Comparison of ENCODE assay signal across 8 cellular contexts in the genomic region with DNA sequence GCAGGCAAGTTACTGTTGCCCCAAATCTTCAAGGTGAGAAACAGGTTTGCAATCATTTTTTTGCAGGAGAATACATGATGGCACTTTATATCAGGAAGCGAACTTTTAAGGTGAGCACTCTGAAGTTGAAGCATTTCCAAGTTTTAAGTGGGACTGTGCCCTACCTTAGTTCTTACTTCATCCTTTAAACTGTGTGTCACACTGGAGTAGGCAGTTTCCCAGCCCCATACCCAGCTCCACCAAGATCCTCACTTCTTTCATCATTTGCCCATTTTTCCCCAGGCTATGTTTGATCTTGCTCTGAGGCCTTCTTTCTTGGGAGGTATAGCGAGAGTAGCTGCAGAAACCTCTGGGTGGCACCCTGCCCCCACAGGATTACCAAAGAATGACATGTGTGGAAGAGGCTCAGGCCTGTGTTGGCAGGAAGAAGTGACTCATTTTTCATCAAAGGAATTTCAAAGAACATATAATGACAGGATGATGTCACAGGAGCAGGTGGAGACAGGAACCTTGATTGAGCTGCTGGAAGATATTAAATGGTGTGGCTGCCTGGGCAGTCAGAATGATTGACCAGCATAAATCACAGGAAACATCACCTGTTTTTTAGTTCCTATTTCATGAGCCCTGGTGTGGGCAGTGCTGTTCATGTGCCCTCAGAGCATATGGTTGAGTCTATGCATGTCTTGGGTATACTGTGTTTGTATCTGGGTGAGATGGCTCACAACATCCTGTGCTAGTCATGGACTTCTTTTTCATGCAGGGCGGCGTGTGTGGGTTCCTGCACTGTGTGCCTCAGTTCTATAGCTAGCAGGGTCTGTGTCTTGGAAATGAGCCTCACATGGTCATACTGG. TPM values are rescaled to one million over a fixed set of nuclear protein-coding genes. Genes with fewer than 3 reads are reported as not detected.
A peak's percentile ranks its signal among the peaks of the same experiment; 100 is the strongest.
DNase-seq lines count a peak whose midpoint lies in the region; ATAC-seq lines count a peak whose summit lies in the region.

No MANE protein-coding gene starts in this region.

- H3K4me3 ChIP-seq in MG63, result no peak overlapping the region

- H3K27ac Mint-ChIP-seq in activated naive CD8-positive, alpha-beta T cell treated with anti-CD3 and anti-CD28 coated beads, Interleukin-2, amount 50 U/mL, for 24 hours, result peak overlapping the region; percentile 97

- no peaks in the 10 kb centered on the region for H3K9me3 ChIP-seq in MG63

- H3K4me3 Mint-ChIP-seq in activated naive CD8-positive, alpha-beta T cell treated with anti-CD3 and anti-CD28 coated beads, Interleukin-2, amount 50 U/mL, for 24 hours, result peak overlapping the region; percentile 48

- H3K36me3 Mint-ChIP-seq in activated naive CD8-positive, alpha-beta T cell treated with anti-CD3 and anti-CD28 coated beads, Interleukin-2, amount 50 U/mL, for 24 hours (ENCODE audit: low read depth), result no peaks in the 10 kb centered on the region

- no peaks in the 10 kb centered on the region for H3K27me3 Mint-ChIP-seq in activated naive CD8-positive, alpha-beta T cell treated with anti-CD3 and anti-CD28 coated beads, Interleukin-2, amount 50 U/mL, for 24 hours

- DNase-seq in activated gamma-delta T cell treated with Interleukin-2 at 50 U/mL for 16 hours, result peak; percentile 82
- no peak for DNase-seq in activated gamma-delta T cell (lab: John Stamatoyannopoulos, UW)
- DNase-seq in MG63, result peak; percentile 85
- peak; percentile 61 to 88 (median 77) for DNase-seq in T-helper 1 cell
- peak; percentile 75 for DNase-seq in activated naive CD8-positive, alpha-beta T cell treated with anti-CD3 and anti-CD28 coated beads, Interleukin-2, amount 50 U/mL, for 24 hours
- DNase-seq in iPS-NIHi7 (ENCODE audit: extremely low spot score), result peak; percentile 61
- DNase-seq in stimulated activated CD4-positive, alpha-beta T cell treated with anti-CD3 and anti-CD28 coated beads, Interleukin-2, amount 100 ng/mL, for 24 hours, result peak; percentile 78 to 82
- no peak for DNase-seq in NCI-H187 (lab: John Stamatoyannopoulos, UW)

- peak; percentile 87 for ATAC-seq in activated naive CD8-positive, alpha-beta T cell treated with anti-CD3 and anti-CD28 coated beads, Interleukin-2, amount 50 U/mL, for 24 hours

- peaks cover 48% of the 10 kb centered on the region for H3K4me1 Mint-ChIP-seq in activated naive CD8-positive, alpha-beta T cell treated with anti-CD3 and anti-CD28 coated beads, Interleukin-2, amount 50 U/mL, for 24 hours

- H3K9me3 Mint-ChIP-seq in activated naive CD8-positive, alpha-beta T cell treated with anti-CD3 and anti-CD28 coated beads, Interleukin-2, amount 50 U/mL, for 24 hours, result no peaks in the 10 kb centered on the region

- no peaks in the 10 kb centered on the region for H3K36me3 ChIP-seq in MG63

- H3K27me3 ChIP-seq in MG63, result no peaks in the 10 kb centered on the region

RNA-seq across cellular contexts. Expression of gene MACF1, which starts 20.8 kb away (rescaled TPM):
- total RNA-seq in MG63 (2014; rRNA removed; shearing (Covaris generic); ENCODE audit: low replicate concordance), result 51.9 and 68.1 TPM in 2 replicates

Comparison
In these comparisons a context has a peak if more than half of its experiments do, and no peak if none do; other contexts are left out.
1. DNase-seq: peak in activated gamma-delta T cell treated with Interleukin-2 at 50 U/mL for 16 hours (single experiment), MG63 (single experiment), T-helper 1 cell (5 of 5), activated naive CD8-positive, alpha-beta T cell treated with anti-CD3 and anti-CD28 coated beads, Interleukin-2, amount 50 U/mL, for 24 hours (single experiment), iPS-NIHi7 (single experiment) and stimulated activated CD4-positive, alpha-beta T cell treated with anti-CD3 and anti-CD28 coated beads, Interleukin-2, amount 100 ng/mL, for 24 hours (2 of 2); none in activated gamma-delta T cell (single experiment) and NCI-H187 (0 of 2).